In genomic region chr1:61432616-61433388, GRCh38 we compare ENCODE assay signal across 17 cellular contexts.
"Had no signal": no experiment of that assay in that cellular context is flagged by ENCODE, and none has a peak within 500 bp of the region (broad histone marks: within the 10 kb centered on the region; RNA-seq: fewer than 3 reads in every experiment).

No MANE protein-coding gene starts in this region.

- H3K4me1 Mint-ChIP-seq: immature natural killer cell; naive thymus-derived CD4-positive, alpha-beta T cell had no signal

- H3K27ac Mint-ChIP-seq: immature natural killer cell; naive thymus-derived CD4-positive, alpha-beta T cell had no signal

- H3K9me3 ChIP-seq: esophagus squamous epithelium, neutrophil, psoas muscle, stomach had no signal

- H3K4me3 ChIP-seq: esophagus squamous epithelium, psoas muscle, stomach had no signal

- H3K36me3 Mint-ChIP-seq: immature natural killer cell; naive thymus-derived CD4-positive, alpha-beta T cell had no signal

- ATAC-seq: effector memory CD8-positive, alpha-beta T cell; foreskin keratinocyte; naive thymus-derived CD4-positive, alpha-beta T cell; psoas muscle had no signal

- H3K9me3 Mint-ChIP-seq: effector memory CD8-positive, alpha-beta T cell; immature natural killer cell; naive thymus-derived CD4-positive, alpha-beta T cell had no signal

- H3K4me3 Mint-ChIP-seq: effector memory CD8-positive, alpha-beta T cell; immature natural killer cell; naive thymus-derived CD4-positive, alpha-beta T cell had no signal

- H3K27me3 ChIP-seq: esophagus squamous epithelium, foreskin keratinocyte, neutrophil, stomach had no signal

- H3K27me3 Mint-ChIP-seq: effector memory CD8-positive, alpha-beta T cell had no signal

- DNase-seq: effector memory CD8-positive, alpha-beta T cell; esophagus squamous epithelium; foreskin keratinocyte; head of caudate nucleus; immature natural killer cell; left cardiac atrium; mesendoderm; naive thymus-derived CD4-positive, alpha-beta T cell; psoas muscle; retina; small intestine; stimulated activated CD4-positive, alpha-beta T cell treated with anti-CD3 and anti-CD28 coated beads, Interleukin-12 subunit alpha, Interleukin-12 subunit beta, amount 100 ng/mL, for 4 hours; stimulated activated naive CD4-positive, alpha-beta T cell; stomach; trophoblast cell had no signal

- H3K36me3 ChIP-seq: neutrophil, stomach had no signal

- H3K27ac ChIP-seq: epithelial cell of prostate, foreskin keratinocyte, neutrophil, psoas muscle, stomach had no signal
